20 cellular contexts compared by ENCODE assay signal in the genomic region with DNA sequence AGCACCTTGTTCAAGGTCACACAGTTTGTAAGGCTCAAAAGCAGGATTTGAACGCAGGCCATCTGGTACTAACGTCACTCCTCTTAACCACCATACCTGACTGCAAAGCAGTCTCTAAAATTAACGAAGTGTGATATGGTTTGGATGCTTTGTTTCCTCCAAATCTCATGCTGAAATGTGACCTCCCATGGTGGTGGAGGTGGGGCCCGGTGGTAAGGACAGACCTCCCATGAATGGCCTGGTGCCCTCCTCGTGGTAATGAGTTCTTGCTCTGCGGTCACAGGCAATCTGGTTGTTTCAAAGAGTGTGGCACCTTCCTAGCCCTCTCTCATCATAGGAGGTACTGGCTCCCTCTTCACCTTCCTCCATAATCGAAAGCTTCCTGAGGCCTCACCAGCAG.
DNase-seq lines count a peak whose midpoint lies in the region; ATAC-seq and TF ChIP-seq lines count a peak whose summit lies in the region.
"Had no signal": no experiment of that assay in that cellular context is flagged by ENCODE, and none has a peak within 500 bp of the region (broad histone marks: within the 10 kb centered on the region; RNA-seq: fewer than 3 reads in every experiment).

No MANE protein-coding gene starts in this region.

- no peaks in the 10 kb centered on the region for H3K9me3 Mint-ChIP-seq in activated naive CD4-positive, alpha-beta T cell treated with anti-CD3 and anti-CD28 coated beads, Interleukin-2, amount 50 U/mL, for 24 hours
- H3K9me3 Mint-ChIP-seq in endodermal cell, result peaks cover 5% of the 10 kb centered on the region
- H3K9me3 Mint-ChIP-seq: CD4-positive, alpha-beta T cell had no signal

- DNase-seq in activated naive CD4-positive, alpha-beta T cell (lab: John Stamatoyannopoulos, UW), result no peak
- DNase-seq in SJSA1 (ENCODE audit: low read depth in 1 of 2, low spot score in 2 of 2), result peak; percentile 85 to 87
- peak; percentile 34 for DNase-seq in endodermal cell
- DNase-seq in MM.1S, result no peak
- DNase-seq in middle frontal gyrus (ENCODE audit: extremely low spot score, low spot score), result no peak
- DNase-seq: AML-193; Caco-2; CD4-positive, alpha-beta T cell; DMS153; DMS79; GDM1; GM23248; HCEC 1CT had no signal

- H3K9ac ChIP-seq in endodermal cell (ENCODE audit: extremely low read depth, low read length, poor library complexity, severe bottlenecking) (no peak overlapping the region), MM.1S (ENCODE audit: low read length) (no peak overlapping the region)
- H3K9ac ChIP-seq: GM23248 had no signal

- peaks cover 58% of the 10 kb centered on the region for H3K4me1 ChIP-seq in SJSA1 (replicated peaks)
- peaks cover 3% of the 10 kb centered on the region for H3K4me1 ChIP-seq in endodermal cell (ENCODE audit: control insufficient read depth, insufficient read depth, low read length)
- no peaks in the 10 kb centered on the region for H3K4me1 ChIP-seq in MM.1S (ENCODE audit: low read length)
- H3K4me1 ChIP-seq: A549, Caco-2 had no signal

- no peaks in the 10 kb centered on the region for H3K9me2 ChIP-seq in MM.1S (replicated peaks; ENCODE audit: insufficient read depth, low read length)

- no peak overlapping the region for H2AFZ ChIP-seq in MM.1S (ENCODE audit: low read length)
- H2AFZ ChIP-seq: GM23248 had no signal

- peak overlapping the region; percentile 53 for H3K27ac Mint-ChIP-seq in activated naive CD4-positive, alpha-beta T cell treated with anti-CD3 and anti-CD28 coated beads, Interleukin-2, amount 50 U/mL, for 24 hours
- peak overlapping the region; percentile 1 for H3K27ac Mint-ChIP-seq in endodermal cell
- H3K27ac Mint-ChIP-seq: CD4-positive, alpha-beta T cell had no signal

- no peak overlapping the region for H3K4me3 Mint-ChIP-seq in activated naive CD4-positive, alpha-beta T cell treated with anti-CD3 and anti-CD28 coated beads, Interleukin-2, amount 50 U/mL, for 24 hours
- H3K4me3 Mint-ChIP-seq in endodermal cell, result no peak overlapping the region
- H3K4me3 Mint-ChIP-seq: CD4-positive, alpha-beta T cell had no signal

- no peak for ATAC-seq in GM21576 (IDR thresholded peaks at IDR 0.05; ENCODE audit: unreplicated experiment)
- ATAC-seq: A549, K562 had no signal

- H3K9me3 ChIP-seq in SJSA1 (replicated peaks) (no peaks in the 10 kb centered on the region), endodermal cell (ENCODE audit: control insufficient read depth, low read length) (no peaks in the 10 kb centered on the region), MM.1S (replicated peaks; ENCODE audit: insufficient read depth, low read length) (no peaks in the 10 kb centered on the region)
- H3K9me3 ChIP-seq: A549, Caco-2 had no signal

- no peaks in the 10 kb centered on the region for H3K79me2 ChIP-seq in MM.1S (ENCODE audit: low read length)

- H4K20me1 ChIP-seq in MM.1S (ENCODE audit: insufficient read depth, low read length), result no peaks in the 10 kb centered on the region

- H3K36me3 ChIP-seq in SJSA1, result no peaks in the 10 kb centered on the region
- no peaks in the 10 kb centered on the region for H3K36me3 ChIP-seq in endodermal cell (ENCODE audit: control insufficient read depth, insufficient read depth, low read length)
- H3K36me3 ChIP-seq in MM.1S (replicated peaks; ENCODE audit: insufficient read depth, low read length), result no peaks in the 10 kb centered on the region

- no peak for TF ChIP-seq CTCF in endodermal cell (conservative IDR thresholded peaks at IDR 0.05)
- no peak for TF ChIP-seq CTCF in MM.1S (IDR thresholded peaks at IDR 0.05; ENCODE audit: low read length)

- H3K27ac ChIP-seq in SJSA1 (peak overlapping the region; percentile 75), endodermal cell (ENCODE audit: low read depth, low read length) (no peak overlapping the region), MM.1S (ENCODE audit: low read length) (no peak overlapping the region)
- H3K27ac ChIP-seq: 22Rv1, A549, C4-2B, GM23248, HL-60 had no signal

- no peaks in the 10 kb centered on the region for H3K27me3 Mint-ChIP-seq in activated naive CD4-positive, alpha-beta T cell treated with anti-CD3 and anti-CD28 coated beads, Interleukin-2, amount 50 U/mL, for 24 hours
- H3K27me3 Mint-ChIP-seq in endodermal cell (ENCODE audit: insufficient read depth), result no peaks in the 10 kb centered on the region
- H3K27me3 Mint-ChIP-seq: CD4-positive, alpha-beta T cell had no signal

- no peaks in the 10 kb centered on the region for H3K36me3 Mint-ChIP-seq in activated naive CD4-positive, alpha-beta T cell treated with anti-CD3 and anti-CD28 coated beads, Interleukin-2, amount 50 U/mL, for 24 hours
- peaks cover 48% of the 10 kb centered on the region for H3K36me3 Mint-ChIP-seq in endodermal cell (ENCODE audit: low read depth)

- no peaks in the 10 kb centered on the region for H3F3A ChIP-seq in MM.1S (ENCODE audit: insufficient read depth, low read length)

- no peak overlapping the region for H3K4me2 ChIP-seq in MM.1S (ENCODE audit: low read depth, low read length)
- H3K4me2 ChIP-seq: A549 had no signal

- H3K27me3 ChIP-seq in SJSA1 (replicated peaks) (no peaks in the 10 kb centered on the region), endodermal cell (ENCODE audit: control insufficient read depth, insufficient read depth, low read length, poor library complexity, severe bottlenecking) (no peaks in the 10 kb centered on the region), MM.1S (replicated peaks; ENCODE audit: insufficient read depth, low read length) (no peaks in the 10 kb centered on the region)

- 91 to 95% methylated on average over 4 to 7 of the region's 7 CpGs for WGBS in endodermal cell (ENCODE audit: insufficient coverage in 1 of 2, insufficient read length in 1 of 2), 2 experiments

- no peak overlapping the region for H3K4me3 ChIP-seq in SJSA1
- no peak overlapping the region for H3K4me3 ChIP-seq in endodermal cell (ENCODE audit: low read length)
- H3K4me3 ChIP-seq in MM.1S (ENCODE audit: low read length), result no peak overlapping the region
- H3K4me3 ChIP-seq: A549, GM23248, K562 had no signal

- peaks cover 5% of the 10 kb centered on the region for H3K4me1 Mint-ChIP-seq in activated naive CD4-positive, alpha-beta T cell treated with anti-CD3 and anti-CD28 coated beads, Interleukin-2, amount 50 U/mL, for 24 hours
- peaks cover 25% of the 10 kb centered on the region for H3K4me1 Mint-ChIP-seq in endodermal cell

Comparison
In these comparisons a context has a peak if more than half of its experiments do, and no peak if none do; other contexts are left out.
1. DNase-seq: peak in SJSA1 (2 of 2) and endodermal cell (single experiment); none in activated naive CD4-positive, alpha-beta T cell (0 of 4), MM.1S (single experiment) and middle frontal gyrus (single experiment).